Comparison of ENCODE assay signal across 20 cellular contexts in the genomic region with DNA sequence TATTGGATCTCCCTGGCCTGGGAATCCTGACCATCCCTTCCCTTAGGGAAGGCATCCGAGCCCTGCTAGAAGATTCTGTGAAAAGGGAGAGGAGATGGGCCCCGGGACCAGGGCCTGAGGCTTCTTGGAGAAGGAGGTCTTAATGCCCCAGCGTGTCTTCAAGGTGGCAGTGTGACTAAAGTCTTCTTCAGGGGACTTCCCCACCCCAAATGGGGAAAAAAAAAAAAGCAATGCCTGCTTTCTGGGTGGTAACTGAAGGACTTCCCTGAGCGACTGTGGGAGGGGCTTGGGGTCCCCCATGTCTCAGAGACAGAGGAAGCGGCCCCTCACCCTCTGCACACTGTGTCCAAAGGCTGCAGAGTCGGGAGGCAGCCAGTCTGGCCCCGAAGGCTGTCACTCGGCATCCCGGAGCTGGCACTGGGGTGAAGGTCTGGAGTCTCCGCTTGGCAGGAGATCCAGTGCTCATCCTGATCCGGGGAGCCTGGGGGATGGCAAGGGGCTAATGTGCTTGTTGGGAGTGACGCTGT. TPM values are rescaled to one million over a fixed set of nuclear protein-coding genes. Genes with fewer than 3 reads are reported as not detected.
DNase-seq lines count a peak whose midpoint lies in the region; ATAC-seq, FAIRE-seq and TF ChIP-seq lines count a peak whose summit lies in the region.
"Had no signal": no experiment of that assay in that cellular context is flagged by ENCODE, and none has a peak within 500 bp of the region (broad histone marks: within the 10 kb centered on the region; RNA-seq: fewer than 3 reads in every experiment).

No MANE protein-coding gene starts in this region.

- no peak overlapping the region for H3K4ac ChIP-seq in H1 (replicated peaks; ENCODE audit: insufficient read length, low read depth, low read length)

- H2BK20ac ChIP-seq in H1 (ENCODE audit: low read length) = no peak overlapping the region

- no peak overlapping the region for H2AK5ac ChIP-seq in H1 (ENCODE audit: low read depth, low read length)

- no peak overlapping the region for H3K18ac ChIP-seq in H1 (ENCODE audit: extremely low read depth, low read length)

- no peak overlapping the region for H2BK5ac ChIP-seq in H1 (ENCODE audit: low read depth, low read length)

- intact Hi-C loops in gastrocnemius medialis (cut with DNase I; ENCODE audit: low total_unique reads) = no loop called here

- no peak overlapping the region for H4K91ac ChIP-seq in H1 (replicated peaks; ENCODE audit: insufficient read length, low read length)

- H4K8ac ChIP-seq in H1 (ENCODE audit: extremely low read depth, insufficient read depth, low read length) = peak overlapping the region; percentile 6; the same call in 1 of the 2 replicates

- no peak overlapping the region for H3K56ac ChIP-seq in H1 (replicated peaks; ENCODE audit: insufficient read length, low read depth, low read length)

- H3K79me2 ChIP-seq in Karpas-422 (ENCODE audit: low read length) (no peaks in the 10 kb centered on the region), H1 (ENCODE audit: control insufficient read depth in 1 of 2, insufficient read depth in 2 of 2, low read length in 2 of 2) (no peaks in the 10 kb centered on the region)

- H3K23me2 ChIP-seq in H1 (ENCODE audit: low read depth, low read length) = no peaks in the 10 kb centered on the region

- peaks cover 20% of the 10 kb centered on the region for H3K4me1 ChIP-seq in Karpas-422 (ENCODE audit: low read length)
- H3K4me1 ChIP-seq in H1 (replicated peaks in 1 of 4; ENCODE audit: control insufficient read depth in 3 of 4, insufficient read depth in 4 of 4, low read length in 3 of 4) = peaks cover 0 to 6% (median 0%) of the 10 kb centered on the region in 4 experiments; a peak in 3 of 7 replicates
- H3K4me1 ChIP-seq in gastrocnemius medialis = peaks cover 7 to 24% of the 10 kb centered on the region in 2 donors
- H3K4me1 ChIP-seq: colonic mucosa had no signal

- no peaks in the 10 kb centered on the region for H3K27me3 ChIP-seq in Karpas-422 (ENCODE audit: low read length)
- H3K27me3 ChIP-seq in H1 (replicated peaks in 1 of 4; ENCODE audit: control insufficient read depth in 3 of 4, extremely low read depth in 1 of 4, insufficient read depth in 3 of 4, low read length in 3 of 4) = no peaks in the 10 kb centered on the region
- H3K27me3 ChIP-seq in gastrocnemius medialis = no peaks in the 10 kb centered on the region
- H3K27me3 ChIP-seq: colonic mucosa, foreskin keratinocyte, suprapubic skin had no signal

- H3K14ac ChIP-seq in H1 (ENCODE audit: insufficient read length) = no peak overlapping the region

- peak overlapping the region; percentile 96; the same call in 1 of the 2 replicates for H2AFZ ChIP-seq in Karpas-422 (ENCODE audit: low read length)
- no peak overlapping the region for H2AFZ ChIP-seq in H1 (ENCODE audit: low read length)

- peak overlapping the region; percentile 39; the same call in 1 of the 2 replicates for H2BK12ac ChIP-seq in H1 (ENCODE audit: low read depth, low read length)

- H3K9me2 ChIP-seq in Karpas-422 (replicated peaks; ENCODE audit: insufficient read depth, low read length) = no peaks in the 10 kb centered on the region

- no peak overlapping the region for H4K5ac ChIP-seq in H1 (ENCODE audit: insufficient read length, low read depth, low read length)

- CTCF ChIA-PET in H1 (lab: Charles Lee; ENCODE audit: partially characterized antibody) = interaction anchor here (0.9 to 11.8 kb wide), 6 partner anchors 17 to 125 kb away, joined by 3 to 146 read pairs (median 4); no protein-coding TSS in a partner anchor

- H3K23ac ChIP-seq in H1 (ENCODE audit: insufficient read length) = no peak overlapping the region

- in situ Hi-C loops in gastrocnemius medialis (cut with MboI; ENCODE audit: low sequenced_read_pairs in 4 of 4) = no loop called here

- H3K36me3 ChIP-seq in Karpas-422 (ENCODE audit: insufficient read depth, low read length) (no peaks in the 10 kb centered on the region), H1 (ENCODE audit: control insufficient read depth in 2 of 4, insufficient read depth in 4 of 4, low read length in 3 of 4) (no peaks in the 10 kb centered on the region), gastrocnemius medialis (no peaks in the 10 kb centered on the region)
- H3K36me3 ChIP-seq: colonic mucosa, suprapubic skin had no signal

- no peak for TF ChIP-seq EP300 in H1 (IDR thresholded peaks at IDR 0.05; ENCODE audit: borderline replicate concordance in 1 of 2, low read depth in 2 of 2, low read length in 2 of 2)

- ATAC-seq in gastrocnemius medialis (no peak), GM19351 (IDR thresholded peaks at IDR 0.05; ENCODE audit: unreplicated experiment) (no peak)

- H3K9me3 ChIP-seq in Karpas-422 (ENCODE audit: low read length) = no peaks in the 10 kb centered on the region
- H3K9me3 ChIP-seq in H1 (ENCODE audit: insufficient read depth in 2 of 2, low read depth in 1 of 2, low read length in 1 of 2) = no peaks in the 10 kb centered on the region
- H3K9me3 ChIP-seq in gastrocnemius medialis = no peaks in the 10 kb centered on the region
- H3K9me3 ChIP-seq: colonic mucosa, suprapubic skin had no signal

- POLR2A ChIA-PET in H1 (lab: Charles Lee; ENCODE audit: partially characterized antibody) = interaction anchor here (0.9 to 3.6 kb wide), 4 partner anchors 8 to 70 kb away, joined by 3 to 16 read pairs (median 4); a partner anchor contains a TSS

- no peak for TF ChIP-seq POLR2A in H1 (IDR thresholded peaks at IDR 0.05; ENCODE audit: control extremely low read depth in 1 of 2, low read depth in 2 of 2, low read length in 2 of 2)
- TF ChIP-seq POLR2A in gastrocnemius medialis (IDR thresholded peaks at IDR 0.05) = no peak

- no peak overlapping the region for H3K4me3 ChIP-seq in GM12865 (ENCODE audit: low read depth, low read length)
- H3K4me3 ChIP-seq in Karpas-422 (ENCODE audit: low read length) = no peak overlapping the region
- no peak overlapping the region for H3K4me3 ChIP-seq in H1 (ENCODE audit: extremely low read depth in 1 of 4, insufficient read depth in 2 of 4, low read depth in 3 of 4, low read length in 4 of 4)
- peak overlapping the region in 1 of 4 donors; percentile 10 for H3K4me3 ChIP-seq in gastrocnemius medialis
- H3K4me3 ChIP-seq: colonic mucosa, suprapubic skin had no signal

- DNase-seq in GM12865 (ENCODE audit: low read depth) = peak; percentile 30
- no peak for DNase-seq in Karpas-422
- no peak for DNase-seq in H1 (ENCODE audit: low read depth in 1 of 2, low spot score in 2 of 2)
- DNase-seq in gastrocnemius medialis = no peak
- DNase-seq in epidermal melanocyte (ENCODE audit: insufficient read length, low spot score) = no peak
- no peak for DNase-seq in KG1 (lab: John Stamatoyannopoulos, UW)
- DNase-seq: activated CD4-positive, alpha-beta T cell treated with anti-CD3 and anti-CD28 coated beads for 48 hours; activated naive CD4-positive, alpha-beta T cell treated with anti-CD3 and anti-CD28 coated beads, Interleukin-2, amount 10 ng/mL, durations not matched to agents 7 days and 5 days; colonic mucosa; NCI-H1436; NCI-H748 treated with DMSO at 0.1 percent for 48 hours; occipital lobe had no signal

- H3K9ac ChIP-seq in Karpas-422 (ENCODE audit: low read length) = peak overlapping the region; percentile 40
- H3K9ac ChIP-seq in H1 (replicated peaks in 1 of 4; ENCODE audit: extremely low read depth in 1 of 4, low read depth in 3 of 4, low read length in 3 of 4) = no peak overlapping the region

- peak overlapping the region; percentile 40 for H3K4me2 ChIP-seq in Karpas-422 (ENCODE audit: low read depth, low read length, poor library complexity, severe bottlenecking)
- H3K4me2 ChIP-seq in H1 (ENCODE audit: insufficient read depth in 1 of 2, low read depth in 2 of 2, low read length in 2 of 2) = no peak overlapping the region

- H2BK120ac ChIP-seq in H1 (replicated peaks; ENCODE audit: low read depth, low read length) = no peak overlapping the region

- H2BK15ac ChIP-seq in H1 (ENCODE audit: low read length) = 0 out of 2 replicates have a peak overlapping the region, but pooled peaks have one; percentile 46

- no peak for TF ChIP-seq RAD21 in H1 (IDR thresholded peaks at IDR 0.05 in 1 of 2, conservative IDR thresholded peaks at IDR 0.05 in 1 of 2; ENCODE audit: low read depth in 2 of 2, low read length in 2 of 2)

- FAIRE-seq in H1 (lab: Jason Lieb, UNC) = no peak
- FAIRE-seq: endothelial cell of umbilical vein, G401.6 had no signal

- H3K27ac ChIP-seq in Karpas-422 (ENCODE audit: low read length) (no peak overlapping the region), H1 (ENCODE audit: low read depth, low read length) (no peak overlapping the region), gastrocnemius medialis (peak overlapping the region; percentile 58 to 87 (median 72))
- H3K27ac ChIP-seq: colonic mucosa, foreskin keratinocyte, suprapubic skin had no signal

- no peaks in the 10 kb centered on the region for H4K20me1 ChIP-seq in Karpas-422 (ENCODE audit: insufficient read depth, low read depth, low read length)
- H4K20me1 ChIP-seq in H1 (replicated peaks in 1 of 2; ENCODE audit: control insufficient read depth in 1 of 2, insufficient read depth in 2 of 2, low read length in 2 of 2) = no peaks in the 10 kb centered on the region

- WGBS in H1 (ENCODE audit: extremely low coverage in 1 of 2, insufficient coverage in 1 of 2, insufficient read length in 1 of 2, insufficient replicate concordance in 2 of 2, low coverage in 1 of 2, low lambda C conversion rate in 2 of 2, missing lambda C conversion rate in 1 of 2), 2 experiments = 81% methylated on average over 12 of the region's 12 CpGs; no CpG with 5 or more reads in 1 of the 2 experiments

- TF ChIP-seq CTCF in GM12865 (IDR thresholded peaks at IDR 0.05; ENCODE audit: insufficient read depth, low read depth, low read length, missing control alignments) (no peak), H1 (IDR thresholded peaks at IDR 0.05; ENCODE audit: control extremely low read depth in 1 of 3, insufficient read depth in 1 of 3, low read depth in 1 of 3, low read length in 3 of 3) (no peak), gastrocnemius medialis (IDR thresholded peaks at IDR 0.05 in 4 of 5, conservative IDR thresholded peaks at IDR 0.05 in 1 of 5) (no peak)

- no peaks in the 10 kb centered on the region for H3K79me1 ChIP-seq in H1 (ENCODE audit: low read depth, low read length)

RNA-seq across cellular contexts. Expression of a gene that starts 7.8 kb away (rescaled TPM):
- 3.5 and 8.3 TPM in 2 replicates for total RNA-seq in Karpas-422 (2014; rRNA removed; shearing (Covaris generic); ENCODE audit: low replicate concordance)
- total RNA-seq in H1 (2021; fragmentation: NEBNext Ultra II Directional; extraction: Animal tissue kit (Norgen Biotek cat#: 25700)) = 3.9 and 4.1 TPM in 2 replicates
- polyA plus RNA-seq in H1 (2011; rRNA removed) = 2.1 and 2.8 TPM in 2 replicates
- polyA plus RNA-seq in H1 (2011; cell fraction: cytosol; rRNA removed) = 2.3 TPM
- polyA plus RNA-seq in H1 (2011; cell fraction: nucleus; rRNA removed) = 4.3 TPM
- polyA plus RNA-seq in H1 (2012, experiment 1 of 2) = 2.1 to 3.3 TPM (median 2.9 TPM) in 4 replicates
- 2.8 TPM for polyA plus RNA-seq in H1 (2012, experiment 2 of 2)
- polyA plus RNA-seq in H1 (2013, experiment 1 of 2) = 2.9 TPM
- 3.1 TPM for polyA plus RNA-seq in H1 (2013, experiment 2 of 2)
- polyA minus RNA-seq in H1 (2011; rRNA and poly(A)+ RNA removed) = 1.2 and 1.7 TPM in 2 replicates
- 4.0 TPM for polyA minus RNA-seq in H1 (2011; cell fraction: cytosol; rRNA and poly(A)+ RNA removed)
- 8.7 TPM for polyA minus RNA-seq in H1 (2011; cell fraction: nucleus; rRNA and poly(A)+ RNA removed)
- 1 to 10 TPM; 2.2 to 7.8 (median 3.8) TPM for total RNA-seq in gastrocnemius medialis
- total RNA-seq: mononuclear cell had no signal

RNA-seq across cellular contexts. Expression of a gene that starts 39.5 kb away (rescaled TPM):
- 86.5 and 106 TPM in 2 replicates for total RNA-seq in Karpas-422 (2014; rRNA removed; shearing (Covaris generic); ENCODE audit: low replicate concordance)
- total RNA-seq in H1 (2021; fragmentation: NEBNext Ultra II Directional; extraction: Animal tissue kit (Norgen Biotek cat#: 25700)) = 42.6 and 51.4 TPM in 2 replicates
- polyA plus RNA-seq in H1 (2011; rRNA removed) = 59.7 and 79.9 TPM in 2 replicates
- 85.4 TPM for polyA plus RNA-seq in H1 (2011; cell fraction: cytosol; rRNA removed)
- 64.5 TPM for polyA plus RNA-seq in H1 (2011; cell fraction: nucleus; rRNA removed)
- 48.8 to 54.9 TPM (median 53.1 TPM) in 4 replicates for polyA plus RNA-seq in H1 (2012, experiment 1 of 2)
- polyA plus RNA-seq in H1 (2012, experiment 2 of 2) = 20.3 TPM
- 27.6 TPM for polyA plus RNA-seq in H1 (2013, experiment 1 of 2)
- polyA plus RNA-seq in H1 (2013, experiment 2 of 2) = 25.4 TPM
- polyA minus RNA-seq in H1 (2011; rRNA and poly(A)+ RNA removed) = 57.0 and 65.4 TPM in 2 replicates
- polyA minus RNA-seq in H1 (2011; cell fraction: cytosol; rRNA and poly(A)+ RNA removed) = 31.3 TPM
- polyA minus RNA-seq in H1 (2011; cell fraction: nucleus; rRNA and poly(A)+ RNA removed) = 24.0 TPM
- 10 to 100 TPM; 42.7 to 79.0 (median 69.9) TPM for total RNA-seq in gastrocnemius medialis

RNA-seq across cellular contexts. Expression of a gene that starts 40.2 kb away (rescaled TPM):
- total RNA-seq in Karpas-422 (2014; rRNA removed; shearing (Covaris generic); ENCODE audit: low replicate concordance) = 34.3 and 60.2 TPM in 2 replicates
- total RNA-seq in H1 (2021; fragmentation: NEBNext Ultra II Directional; extraction: Animal tissue kit (Norgen Biotek cat#: 25700)) = 11.3 and 13.8 TPM in 2 replicates
- polyA plus RNA-seq in H1 (2011; rRNA removed) = 9.4 and 9.8 TPM in 2 replicates
- polyA plus RNA-seq in H1 (2011; cell fraction: cytosol; rRNA removed) = 13.9 TPM
- polyA plus RNA-seq in H1 (2011; cell fraction: nucleus; rRNA removed) = 45.2 TPM
- polyA plus RNA-seq in H1 (2012, experiment 1 of 2) = 9.3 to 19.0 TPM (median 15.0 TPM) in 4 replicates
- 5.9 TPM for polyA plus RNA-seq in H1 (2012, experiment 2 of 2)
- polyA plus RNA-seq in H1 (2013, experiment 1 of 2) = 6.5 TPM
- polyA plus RNA-seq in H1 (2013, experiment 2 of 2) = 5.4 TPM
- 21.4 and 21.5 TPM in 2 replicates for polyA minus RNA-seq in H1 (2011; rRNA and poly(A)+ RNA removed)
- polyA minus RNA-seq in H1 (2011; cell fraction: cytosol; rRNA and poly(A)+ RNA removed) = 7.9 TPM
- polyA minus RNA-seq in H1 (2011; cell fraction: nucleus; rRNA and poly(A)+ RNA removed) = 25.7 TPM
- 10 to 100 TPM; 11.7 to 34.4 (median 18.7) TPM for total RNA-seq in gastrocnemius medialis
- total RNA-seq: HT1080, M059J had no signal

Comparison
In these comparisons a context has a peak if more than half of its experiments do, and no peak if none do; other contexts are left out.
1. H3K27ac ChIP-seq: peak in gastrocnemius medialis (4 of 4); none in Karpas-422 (single experiment) and H1 (single experiment).